ENCODE assay signal across 10 cellular contexts in the genomic region with DNA sequence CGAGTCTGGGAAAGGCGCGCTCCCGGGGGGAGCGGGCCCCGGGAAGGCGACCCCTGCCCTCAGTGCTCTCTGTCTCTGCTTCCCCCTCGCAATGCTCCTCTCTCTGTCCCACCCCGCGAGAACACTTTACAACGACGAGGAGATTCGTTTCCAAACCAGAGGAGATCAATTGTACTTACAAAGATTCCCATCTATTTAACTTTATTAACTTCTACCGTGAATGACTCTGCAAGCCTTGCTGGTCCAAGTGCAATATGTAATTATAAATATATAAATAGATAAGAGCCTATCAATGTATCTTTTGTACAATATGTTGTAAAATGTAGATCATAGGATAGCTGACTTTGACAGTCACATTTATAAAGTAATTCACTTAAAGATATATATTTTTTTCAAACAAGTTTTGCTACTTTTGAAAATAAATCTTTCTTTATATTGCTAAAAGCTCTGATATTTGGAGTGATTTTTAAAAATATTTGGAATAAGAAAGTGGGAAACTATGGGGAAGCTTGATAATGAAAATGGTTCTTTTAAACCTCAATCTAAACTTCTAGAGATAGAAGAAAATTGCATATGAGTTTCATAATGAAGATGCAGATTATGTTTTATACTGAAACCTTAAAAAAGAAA. TPM values are rescaled to one million over a fixed set of nuclear protein-coding genes. Genes with fewer than 3 reads are reported as not detected.
A peak's percentile ranks its signal among the peaks of the same experiment; 100 is the strongest.
DNase-seq lines count a peak whose midpoint lies in the region; ATAC-seq and TF ChIP-seq lines count a peak whose summit lies in the region.
"Had no signal": no experiment of that assay in that cellular context is flagged by ENCODE, and none has a peak within 500 bp of the region (broad histone marks: within the 10 kb centered on the region; RNA-seq: fewer than 3 reads in every experiment).

No MANE protein-coding gene starts in this region.

- H3K36me3 ChIP-seq in Caco-2 (ENCODE audit: control insufficient read depth, insufficient read depth, low read length), result no peaks in the 10 kb centered on the region
- no peaks in the 10 kb centered on the region for H3K36me3 ChIP-seq in trophoblast cell (ENCODE audit: control insufficient read depth in 1 of 2, insufficient read depth in 2 of 2, low read length in 2 of 2)

- peak overlapping the region; percentile 56 for H3K4me2 ChIP-seq in trophoblast cell (ENCODE audit: low read length)

- WGBS in trophoblast cell (ENCODE audit: extremely low coverage, insufficient coverage, insufficient read length), result no CpG with 5 or more reads among the region's 14 CpGs

- H3K4me3 ChIP-seq in Caco-2 (ENCODE audit: low read depth, low read length), result no peak overlapping the region
- peak overlapping the region; percentile 79 for H3K4me3 ChIP-seq in fibroblast of villous mesenchyme (ENCODE audit: low read depth, low read length)
- H3K4me3 ChIP-seq in trophoblast cell (ENCODE audit: low read depth, low read length), result peak overlapping the region; percentile 6

- no peak overlapping the region for H3K4ac ChIP-seq in trophoblast cell (ENCODE audit: low read depth, low read length)

- peak overlapping the region; percentile 52; the same call in 1 of the 2 replicates for H3K27ac ChIP-seq in RWPE1
- no peak overlapping the region for H3K27ac ChIP-seq in trophoblast cell (ENCODE audit: low read depth, low read length)
- H3K27ac ChIP-seq: skin epidermis had no signal

- H3K14ac ChIP-seq in trophoblast cell (ENCODE audit: low read length), result no peak overlapping the region

- no peak for DNase-seq in Caco-2
- no peak for DNase-seq in RWPE1 (ENCODE audit: low spot score)
- no peak for DNase-seq in fibroblast of villous mesenchyme (ENCODE audit: low read depth)
- no peak for DNase-seq in trophoblast cell
- no peak for DNase-seq in mucosa of gallbladder (ENCODE audit: low spot score)
- DNase-seq in NCI-H2029 treated with DMSO at 0.1 percent for 48 hours (lab: John Stamatoyannopoulos, UW), result no peak
- no peak for DNase-seq in RKO (ENCODE audit: low spot score)
- DNase-seq: effector CD8-positive, alpha-beta T cell had no signal

- peaks cover 54% of the 10 kb centered on the region for H3K27me3 Mint-ChIP-seq in Caco-2 (ENCODE audit: insufficient read depth, unreplicated experiment)

- H3K79me2 ChIP-seq in trophoblast cell (ENCODE audit: control insufficient read depth, insufficient read depth, low read length, poor library complexity), result no peaks in the 10 kb centered on the region

- H4K12ac ChIP-seq in trophoblast cell (ENCODE audit: low read depth, low read length), result no peak overlapping the region

- H3K9me3 ChIP-seq in Caco-2 (no peaks in the 10 kb centered on the region), trophoblast cell (ENCODE audit: insufficient read depth, low read depth, low read length) (no peaks in the 10 kb centered on the region)

- H3K79me1 ChIP-seq in trophoblast cell (ENCODE audit: low read length), result no peaks in the 10 kb centered on the region

- no peak overlapping the region for H2AK5ac ChIP-seq in trophoblast cell (ENCODE audit: low read length)

- H3K4me3 Mint-ChIP-seq in Caco-2 (ENCODE audit: unreplicated experiment), result peak overlapping the region; percentile 70

- ATAC-seq in HG02970 (IDR thresholded peaks at IDR 0.05; ENCODE audit: low FRiP score, unreplicated experiment), result no peak

- H2BK5ac ChIP-seq in trophoblast cell (ENCODE audit: low read depth, low read length, poor library complexity), result no peak overlapping the region

- no peaks in the 10 kb centered on the region for H3K9me3 Mint-ChIP-seq in Caco-2 (ENCODE audit: unreplicated experiment)

- intact Hi-C loops in Caco-2 (cut with micrococcal nuclease; ENCODE audit: unreplicated experiment), result no loop called here

- H3K18ac ChIP-seq in trophoblast cell (ENCODE audit: low read length), result no peak overlapping the region

- H3K27me3 ChIP-seq in Caco-2 (replicated peaks; ENCODE audit: control insufficient read depth, insufficient read depth, low read length) (peaks cover 3% of the 10 kb centered on the region), trophoblast cell (ENCODE audit: insufficient read depth, low read length) (peaks cover 66% of the 10 kb centered on the region)

- BruUV-seq in Caco-2 (replicated peaks; lab: Mats Ljungman, UMichigan), result no TSS peak

- H3K4me1 ChIP-seq in Caco-2 (peaks cover 9% of the 10 kb centered on the region), trophoblast cell (ENCODE audit: control insufficient read depth in 1 of 2, insufficient read depth in 2 of 2, low read length in 2 of 2) (peaks cover 22% of the 10 kb centered on the region in 2 experiments)

- H2BK12ac ChIP-seq in trophoblast cell (ENCODE audit: low read length), result no peak overlapping the region

- peaks cover 14% of the 10 kb centered on the region for H3K4me1 Mint-ChIP-seq in Caco-2 (ENCODE audit: low read depth, unreplicated experiment)

- no peak overlapping the region for H2AFZ ChIP-seq in trophoblast cell (ENCODE audit: insufficient read depth, low read length, poor library complexity)

- H4K91ac ChIP-seq in trophoblast cell (ENCODE audit: low read depth, low read length), result no peak overlapping the region

- H3K27ac Mint-ChIP-seq in Caco-2 (ENCODE audit: unreplicated experiment), result no peak overlapping the region

- CTCF ChIA-PET in Caco-2 (lab: Charles Lee) (interaction anchor here (1.0 kb wide), 1 partner anchor 32 kb away, joined by 3 read pairs; no protein-coding TSS in a partner anchor), RWPE1 (lab: Yijun Ruan, JAX) (interaction anchor here (0.8 to 1.4 kb wide), 2 partner anchors 25 to 32 kb away, joined by 3 read pairs; no protein-coding TSS in a partner anchor)

- no peak for TF ChIP-seq CTCF in Caco-2 (IDR thresholded peaks at IDR 0.05; ENCODE audit: insufficient read depth in 1 of 2, low read depth in 1 of 2, low read length in 1 of 2, severe bottlenecking in 1 of 2, unreplicated experiment in 1 of 2)
- TF ChIP-seq CTCF in RWPE1 (conservative IDR thresholded peaks at IDR 0.05; ENCODE audit: low read depth), result no peak
- no peak for TF ChIP-seq CTCF in fibroblast of villous mesenchyme (IDR thresholded peaks at IDR 0.05; ENCODE audit: insufficient read depth, low read depth, low read length)

- H2BK120ac ChIP-seq in trophoblast cell (ENCODE audit: insufficient read depth, low read length, poor library complexity), result no peak overlapping the region

- no peak overlapping the region for H3K9ac ChIP-seq in trophoblast cell (ENCODE audit: low read length)

- H3K36me3 Mint-ChIP-seq in Caco-2 (ENCODE audit: insufficient read depth, unreplicated experiment), result peaks cover 5% of the 10 kb centered on the region

- H4K8ac ChIP-seq in trophoblast cell (ENCODE audit: low read depth, low read length), result no peak overlapping the region

- POLR2A ChIA-PET in Caco-2 (lab: Charles Lee), result no interaction called here
- POLR2A ChIA-PET in RWPE1 (lab: Yijun Ruan, JAX; ENCODE audit: low non-redundant PET), result no interaction called here

- no peak overlapping the region for H3K23ac ChIP-seq in trophoblast cell (ENCODE audit: low read length)

RNA-seq across cellular contexts. Expression of a gene that starts 3.0 kb away (rescaled TPM):
- not detected in 2 replicates for total RNA-seq in Caco-2 (2022)
- total RNA-seq in fibroblast of villous mesenchyme, result under 0.01 and 1.3 TPM in 2 replicates
- polyA plus RNA-seq in trophoblast cell (2013), result 0.01 TPM in 2 replicates
- total RNA-seq in mucosa of gallbladder, result 10.9 TPM
